In genomic region chr5:98994636-98995035, GRCh38 we compare ENCODE assay signal across 15 cellular contexts.
DNase-seq lines count a peak whose midpoint lies in the region; ATAC-seq, FAIRE-seq and TF ChIP-seq lines count a peak whose summit lies in the region.
"Had no signal": no experiment of that assay in that cellular context is flagged by ENCODE, and none has a peak within 500 bp of the region (broad histone marks: within the 10 kb centered on the region; RNA-seq: fewer than 3 reads in every experiment).

No MANE protein-coding gene starts in this region.

- H3K14ac ChIP-seq in H9 (ENCODE audit: insufficient read depth, low read length): no peak overlapping the region

- no peak overlapping the region for H4K91ac ChIP-seq in H9 (ENCODE audit: insufficient read length, low read depth, low read length)

- no peak overlapping the region for H3K27ac Mint-ChIP-seq in H9
- H3K27ac Mint-ChIP-seq: B cell; CD8-positive, alpha-beta T cell had no signal

- no peak overlapping the region for H2BK15ac ChIP-seq in H9 (ENCODE audit: low read depth, low read length)

- no peaks in the 10 kb centered on the region for H3K79me2 ChIP-seq in H9 (ENCODE audit: insufficient read depth, low read length)
- no peaks in the 10 kb centered on the region for H3K79me2 ChIP-seq in hepatocyte

- no peaks in the 10 kb centered on the region for H3K79me1 ChIP-seq in H9 (ENCODE audit: insufficient read depth, low read depth, low read length, poor library complexity, severe bottlenecking)

- no peak overlapping the region for H4K5ac ChIP-seq in H9 (ENCODE audit: insufficient read length, low read depth, low read length)

- H3K36me3 Mint-ChIP-seq in H9 (ENCODE audit: insufficient read depth in 1 of 3, low read depth in 3 of 3): no peaks in the 10 kb centered on the region
- H3K36me3 Mint-ChIP-seq: CD8-positive, alpha-beta T cell had no signal

- no peak for ATAC-seq in HG03442 (IDR thresholded peaks at IDR 0.05; ENCODE audit: unreplicated experiment)
- ATAC-seq: CD8-positive, alpha-beta T cell had no signal

- no peaks in the 10 kb centered on the region for H3K9me3 Mint-ChIP-seq in H9
- H3K9me3 Mint-ChIP-seq: CD8-positive, alpha-beta T cell had no signal

- H2BK12ac ChIP-seq in H9 (ENCODE audit: insufficient read length, low read depth, low read length): no peak overlapping the region

- no peak overlapping the region for H2BK5ac ChIP-seq in H9 (ENCODE audit: insufficient read length, low read length)

- H3K27ac ChIP-seq in H9 (ENCODE audit: insufficient read length, low read depth, low read length) (no peak overlapping the region), hepatocyte (peak overlapping the region; percentile 11), small intestine (ENCODE audit: low read depth in 1 of 2, low read length in 1 of 2) (no peak overlapping the region)
- H3K27ac ChIP-seq: BLaER1 treated with 17β-estradiol and CSF1 and Interleukin-3, amounts not matched to agents 10 nM and 100 nM had no signal

- no peak overlapping the region for H3K4me3 ChIP-seq in hepatocyte
- H3K4me3 ChIP-seq in small intestine (ENCODE audit: low read depth in 1 of 2, low read length in 2 of 2): no peak overlapping the region
- no peak overlapping the region for H3K4me3 ChIP-seq in lower leg skin (ENCODE audit: low read depth, poor library complexity, severe bottlenecking)
- H3K4me3 ChIP-seq: BLaER1 treated with 17β-estradiol and CSF1 and Interleukin-3, amounts not matched to agents 10 nM and 100 nM; HAP-1 had no signal

- H3K9ac ChIP-seq in H9 (ENCODE audit: extremely low read depth, insufficient read length, low read length): no peak overlapping the region
- H3K9ac ChIP-seq: BLaER1 treated with 17β-estradiol and CSF1 and Interleukin-3, amounts not matched to agents 10 nM and 100 nM had no signal

- H3K23me2 ChIP-seq in H9 (ENCODE audit: insufficient read length, low read depth, low read length, poor library complexity, severe bottlenecking): no peaks in the 10 kb centered on the region

- H2AK5ac ChIP-seq in H9 (ENCODE audit: insufficient read length, low read length): no peak overlapping the region

- peaks cover 0 to 3% of the 10 kb centered on the region in 2 experiments; a peak in 1 of 4 replicates for H3K4me1 Mint-ChIP-seq in H9

- H3K9me3 ChIP-seq in H9 (ENCODE audit: control insufficient read depth, low read depth, low read length): no peaks in the 10 kb centered on the region
- H3K9me3 ChIP-seq in hepatocyte (ENCODE audit: low read depth): no peaks in the 10 kb centered on the region
- H3K9me3 ChIP-seq in small intestine (ENCODE audit: control insufficient read depth, low read depth): no peaks in the 10 kb centered on the region
- H3K9me3 ChIP-seq: BLaER1 treated with 17β-estradiol and CSF1 and Interleukin-3, amounts not matched to agents 10 nM and 100 nM; HAP-1 had no signal

- no peak overlapping the region for H3K23ac ChIP-seq in H9 (ENCODE audit: insufficient read length, low read depth, low read length)

- H3K27me3 ChIP-seq in H9 (ENCODE audit: insufficient read depth, low read length) (no peaks in the 10 kb centered on the region), hepatocyte (no peaks in the 10 kb centered on the region), small intestine (ENCODE audit: control insufficient read depth in 2 of 2, insufficient read depth in 2 of 2, low read length in 2 of 2) (peaks cover 0 to 3% of the 10 kb centered on the region in 2 donors)
- H3K27me3 ChIP-seq: BLaER1 treated with 17β-estradiol and CSF1 and Interleukin-3, amounts not matched to agents 10 nM and 100 nM had no signal

- H3K4me1 ChIP-seq in H9 (ENCODE audit: insufficient read depth, low read length) (no peaks in the 10 kb centered on the region), hepatocyte (ENCODE audit: insufficient read depth) (no peaks in the 10 kb centered on the region), small intestine (ENCODE audit: control insufficient read depth in 2 of 2, insufficient read depth in 1 of 2, low read depth in 1 of 2, low read length in 1 of 2) (no peaks in the 10 kb centered on the region)
- H3K4me1 ChIP-seq: HAP-1 had no signal

- WGBS in H9 (ENCODE audit: extremely low coverage, insufficient read length, low lambda C conversion rate): no CpG with 5 or more reads among the region's 4 CpGs
- 57% methylated on average over 4 of the region's 4 CpGs for WGBS in hepatocyte (ENCODE audit: low lambda C conversion rate, missing lambda C conversion rate)
- 31 to 52% (median 47%) methylated on average over 4 of the region's 4 CpGs for WGBS in small intestine, 3 donors
- WGBS in lower leg skin, 2 donors: 82 to 84% methylated on average over 4 of the region's 4 CpGs

- TF ChIP-seq CTCF in H9 (conservative IDR thresholded peaks at IDR 0.05) (no peak), hepatocyte (IDR thresholded peaks at IDR 0.05; ENCODE audit: poor library complexity) (no peak), lower leg skin (IDR thresholded peaks at IDR 0.05) (no peak)

- no peak overlapping the region for H2BK20ac ChIP-seq in H9 (ENCODE audit: low read depth, low read length, poor library complexity, severe bottlenecking)

- no peaks in the 10 kb centered on the region for H3K9me2 ChIP-seq in hepatocyte (replicated peaks; ENCODE audit: insufficient read depth)

- no peak overlapping the region for H3T11ph ChIP-seq in H9 (ENCODE audit: low read length)

- no peak overlapping the region for H3K4me2 ChIP-seq in H9 (ENCODE audit: insufficient read depth, insufficient read length, low read length)
- no peak overlapping the region for H3K4me2 ChIP-seq in hepatocyte
- H3K4me2 ChIP-seq: BLaER1 treated with 17β-estradiol and CSF1 and Interleukin-3, amounts not matched to agents 10 nM and 100 nM had no signal

- H3K18ac ChIP-seq in H9 (ENCODE audit: insufficient read length, low read depth, low read length): no peak overlapping the region

- intact Hi-C loops in lower leg skin (cut with DNase I; ENCODE audit: low total_unique reads): no loop called here

- H2AFZ ChIP-seq in H9 (ENCODE audit: low read length) (peak overlapping the region; percentile 3), hepatocyte (no peak overlapping the region)

- H3K27me3 Mint-ChIP-seq in H9 (ENCODE audit: low read depth): no peaks in the 10 kb centered on the region
- H3K27me3 Mint-ChIP-seq: B cell had no signal

- no peak for TF ChIP-seq POLR2A in lower leg skin (IDR thresholded peaks at IDR 0.05)

- H3K56ac ChIP-seq in H9 (ENCODE audit: insufficient read length, low read depth, low read length): no peak overlapping the region

- no peaks in the 10 kb centered on the region for H4K20me1 ChIP-seq in H9 (ENCODE audit: control insufficient read depth, insufficient read depth, insufficient read length)
- no peaks in the 10 kb centered on the region for H4K20me1 ChIP-seq in hepatocyte (ENCODE audit: insufficient read depth, poor library complexity, severe bottlenecking)
- H4K20me1 ChIP-seq: BLaER1 treated with 17β-estradiol and CSF1 and Interleukin-3, amounts not matched to agents 10 nM and 100 nM had no signal

- no peak overlapping the region for H2BK120ac ChIP-seq in H9 (ENCODE audit: low read depth, low read length, poor library complexity, severe bottlenecking)

- peak; percentile 15 for DNase-seq in ELF-1 (ENCODE audit: low read depth, low spot score)
- no peak for DNase-seq in H9
- DNase-seq in hepatocyte (ENCODE audit: low spot score): peak; percentile 27
- peak; percentile 50 for DNase-seq in small intestine
- DNase-seq in midbrain (lab: John Stamatoyannopoulos, UW): no peak
- no peak for DNase-seq in lower leg skin (ENCODE audit: low spot score in 2 of 2)
- DNase-seq: Calu3; CD8-positive, alpha-beta T cell; GDM1 had no signal

- H3K36me3 ChIP-seq in hepatocyte (replicated peaks; ENCODE audit: insufficient read depth, low read depth) (no peaks in the 10 kb centered on the region), small intestine (ENCODE audit: control insufficient read depth in 2 of 2, insufficient read depth in 2 of 2, low read length in 2 of 2) (no peaks in the 10 kb centered on the region)
- H3K36me3 ChIP-seq: BLaER1 treated with 17β-estradiol and CSF1 and Interleukin-3, amounts not matched to agents 10 nM and 100 nM; HAP-1 had no signal

- no peak overlapping the region for H4K8ac ChIP-seq in H9 (replicated peaks; ENCODE audit: insufficient read length, low read depth, low read length)

- H3K4me3 Mint-ChIP-seq in H9: no peak overlapping the region
- H3K4me3 Mint-ChIP-seq: B cell; CD8-positive, alpha-beta T cell had no signal

- H3K4ac ChIP-seq in H9 (ENCODE audit: low read depth, low read length): no peak overlapping the region

- no peak for FAIRE-seq in small intestine (lab: Jason Lieb, UNC)
- FAIRE-seq: GM19239, H1 had no signal

Comparison
In these comparisons a context has a peak if more than half of its experiments do, and no peak if none do; other contexts are left out.
1. DNase-seq: peak in ELF-1 (single experiment), hepatocyte (single experiment) and small intestine (single experiment); none in H9 (single experiment), midbrain (single experiment) and lower leg skin (0 of 2).